1 cellular context compared by ENCODE assay signal in the genomic region with DNA sequence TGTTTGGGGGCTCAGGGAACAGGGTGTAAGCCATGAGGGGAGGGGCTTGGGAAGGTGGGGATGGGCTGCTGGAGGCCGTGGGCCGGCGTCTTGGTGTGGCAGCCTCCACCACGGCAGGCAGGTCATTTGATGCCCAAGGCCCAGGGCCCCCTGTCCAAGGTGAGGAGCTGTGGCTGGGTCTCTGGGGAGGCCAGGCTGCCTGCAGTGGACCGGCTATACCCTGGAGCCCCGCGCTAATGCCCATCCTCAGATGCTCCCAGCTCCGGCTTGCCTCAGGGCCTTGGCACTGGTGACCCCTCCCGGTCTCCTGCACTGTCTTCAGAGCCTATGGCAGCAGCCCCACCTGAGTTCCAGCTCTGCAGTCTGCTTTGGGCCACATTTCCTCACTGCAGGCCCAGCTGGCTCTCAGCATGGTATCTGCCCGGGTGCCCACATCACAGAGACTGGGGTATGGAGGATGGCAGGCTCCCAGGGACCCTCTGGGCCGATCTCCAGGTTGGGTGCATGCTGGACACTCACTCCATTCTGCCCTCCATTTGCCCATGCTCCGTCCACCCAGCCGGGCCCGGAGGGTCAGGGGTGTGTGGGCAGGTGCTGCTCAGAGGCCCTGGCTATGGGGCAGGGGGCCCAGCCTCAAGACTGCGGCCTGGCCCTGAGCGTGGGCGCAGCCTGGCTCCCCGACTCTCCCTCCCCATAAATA.
TF ChIP-seq lines count a peak whose summit lies in the region.

No MANE protein-coding gene starts in this region.

TF ChIP-seq in K562, 482 proteins besides CTCF, POLR2A, EP300 and RAD21:
- peak; percentile 40 for TF ChIP-seq PCBP1 (IDR thresholded peaks at IDR 0.05; ENCODE audit: low read depth, low read length, poor library complexity, severe bottlenecking)
